12 cellular contexts compared by ENCODE assay signal in genomic region chr2:135931776-135932438, GRCh38. TPM values are rescaled to one million over a fixed set of nuclear protein-coding genes. Genes with fewer than 3 reads are reported as not detected.
DNase-seq lines count a peak whose midpoint lies in the region; ATAC-seq, FAIRE-seq and TF ChIP-seq lines count a peak whose summit lies in the region.
"Had no signal": no experiment of that assay in that cellular context is flagged by ENCODE, and none has a peak within 500 bp of the region (broad histone marks: within the 10 kb centered on the region; RNA-seq: fewer than 3 reads in every experiment).

No MANE protein-coding gene starts in this region.

- no peak for DNase-seq in GM12891 (ENCODE audit: insufficient read length, low spot score)
- peak; percentile 70 for DNase-seq in SKM-1 treated with dmso at 0.1 percent for 144 hours (lab: John Stamatoyannopoulos, UW; ENCODE audit: unreplicated experiment)
- DNase-seq in DMS153 (lab: John Stamatoyannopoulos, UW), result no peak
- DNase-seq in frontal cortex (ENCODE audit: low spot score in 2 of 2), result no peak
- no peak for DNase-seq in stimulated activated CD4-positive, alpha-beta T cell treated with anti-CD3 and anti-CD28 coated beads, Interleukin-15, amount 100 ng/mL, for 24 hours
- no peak for DNase-seq in stimulated activated naive CD4-positive, alpha-beta T cell (lab: John Stamatoyannopoulos, UW)
- DNase-seq: adrenal gland, GOT3, NCI-H2029, trophoblast cell had no signal

- ATAC-seq in GM21360 (IDR thresholded peaks at IDR 0.05; ENCODE audit: unreplicated experiment), result peak; percentile 77
- ATAC-seq in HG03108 (IDR thresholded peaks at IDR 0.05; ENCODE audit: unreplicated experiment), result peak; percentile 87

- no peak for TF ChIP-seq POLR2A in GM12891 (IDR thresholded peaks at IDR 0.05; ENCODE audit: low read depth, low read length)

- FAIRE-seq in GM12891 (lab: Jason Lieb, UNC), result peak; percentile 55
- FAIRE-seq in frontal cortex (lab: Jason Lieb, UNC), result no peak

TF ChIP-seq in GM12891, 5 proteins besides CTCF, POLR2A, EP300 and RAD21:
- no peak for TF ChIP-seq PAX5 (IDR thresholded peaks at IDR 0.05; ENCODE audit: insufficient read depth, low read length, severe bottlenecking)
- no peak for TF ChIP-seq TAF1 (IDR thresholded peaks at IDR 0.05; ENCODE audit: low read depth, low read length)
- no peak for TF ChIP-seq POU2F2 (IDR thresholded peaks at IDR 0.05; ENCODE audit: low read depth, low read length)
- no peak for TF ChIP-seq SPI1 (IDR thresholded peaks at IDR 0.05; ENCODE audit: low read depth, low read length)
- no peak for TF ChIP-seq POLR2AphosphoS5 (IDR thresholded peaks at IDR 0.05; ENCODE audit: low read depth, low read length)
TF ChIP-seq in GM12891: peak in this region for 0.

RNA-seq across cellular contexts. Expression of gene DARS1, which starts 53.5 kb away (rescaled TPM):
- polyA plus RNA-seq in GM12891 (2012; ENCODE audit: low read depth, missing spikeins), result 99.1 TPM
- total RNA-seq in frontal cortex, result 54.6 TPM

RNA-seq across cellular contexts. Expression of gene MCM6, which starts 55.7 kb away (rescaled TPM):
- polyA plus RNA-seq in GM12891 (2012; ENCODE audit: low read depth, missing spikeins), result 42.4 TPM
- total RNA-seq in frontal cortex, result 20.8 TPM
